In genomic region chr6:17612048-17612447, GRCh38 we compare ENCODE assay signal across 14 cellular contexts.
"Had no signal": no experiment of that assay in that cellular context is flagged by ENCODE, and none has a peak within 500 bp of the region (broad histone marks: within the 10 kb centered on the region; RNA-seq: fewer than 3 reads in every experiment).

No MANE protein-coding gene starts in this region.

- H3K4me1 Mint-ChIP-seq: stimulated activated naive B cell treated with anti-CD40 and anti-IgM and Interleukin-4, amounts not matched to agents 10 μg/mL and 1 μg/mL and 100 μg/mL, for 72 hours had no signal

- ATAC-seq: gastrocnemius medialis; left ventricle myocardium superior; stimulated activated naive B cell treated with anti-CD40 and anti-IgM and Interleukin-4, amounts not matched to agents 10 μg/mL and 1 μg/mL and 100 μg/mL, for 72 hours had no signal

- H3K9me3 Mint-ChIP-seq: stimulated activated naive B cell treated with anti-CD40 and anti-IgM and Interleukin-4, amounts not matched to agents 10 μg/mL and 1 μg/mL and 100 μg/mL, for 72 hours had no signal

- DNase-seq: activated CD4-positive, CD25-positive, alpha-beta regulatory T cell treated with anti-CD3 and anti-CD28 coated beads, Interleukin-2, amount 50 U/mL, for 72 hours; activated CD8-positive, alpha-beta memory T cell treated with anti-CD3 and anti-CD28 coated beads for 24 hours; activated effector memory CD4-positive, alpha-beta T cell treated with anti-CD3 and anti-CD28 coated beads, Interleukin-2, amount 50 U/mL, for 16 hours; caudate nucleus; cortex of kidney; effector CD8-positive, alpha-beta T cell; gastrocnemius medialis; left ventricle myocardium superior; mesendoderm; small intestine; stimulated activated naive B cell treated with anti-CD40 and anti-IgM and Interleukin-4, amounts not matched to agents 10 μg/mL and 1 μg/mL and 100 μg/mL, for 72 hours had no signal

- H3K27me3 ChIP-seq: gastrocnemius medialis, right atrium auricular region, tibial nerve, vagina had no signal

- H3K4me1 ChIP-seq: gastrocnemius medialis, right atrium auricular region, tibial nerve, vagina had no signal

- H3K9me3 ChIP-seq: gastrocnemius medialis, right atrium auricular region, tibial nerve, vagina had no signal

- H3K27ac Mint-ChIP-seq: stimulated activated naive B cell treated with anti-CD40 and anti-IgM and Interleukin-4, amounts not matched to agents 10 μg/mL and 1 μg/mL and 100 μg/mL, for 72 hours had no signal

- FAIRE-seq: small intestine had no signal

- H3K4me3 Mint-ChIP-seq: stimulated activated naive B cell treated with anti-CD40 and anti-IgM and Interleukin-4, amounts not matched to agents 10 μg/mL and 1 μg/mL and 100 μg/mL, for 72 hours had no signal

- H3K27ac ChIP-seq: gastrocnemius medialis, right atrium auricular region, tibial nerve, vagina had no signal

- H3K4me3 ChIP-seq: gastrocnemius medialis, right atrium auricular region, tibial nerve, vagina had no signal
